Comparison of ENCODE assay signal across 1 cellular context in genomic region chr16:88753600-88753999, GRCh38.
TF ChIP-seq lines count a peak whose summit lies in the region.

No MANE protein-coding gene starts in this region.

TF ChIP-seq in WTC11, 78 proteins besides CTCF, POLR2A, EP300 and RAD21:
- TF ChIP-seq FOXP1 (CRISPR knock-in tag; IDR thresholded peaks at IDR 0.05; ENCODE audit: borderline replicate concordance) (no peak), ZNF232 (CRISPR knock-in tag; IDR thresholded peaks at IDR 0.05) (no peak), NFYB (CRISPR knock-in tag; conservative IDR thresholded peaks at IDR 0.05; ENCODE audit: low read depth) (no peak), USF2 (CRISPR knock-in tag; IDR thresholded peaks at IDR 0.05) (no peak), PRDM15 (CRISPR knock-in tag; IDR thresholded peaks at IDR 0.05) (no peak), NR3C1 (CRISPR knock-in tag; conservative IDR thresholded peaks at IDR 0.05; ENCODE audit: low read depth) (no peak), ETV6 (CRISPR knock-in tag; IDR thresholded peaks at IDR 0.05) (no peak), USF1 (CRISPR knock-in tag; IDR thresholded peaks at IDR 0.05) (no peak), SP1 (CRISPR knock-in tag; conservative IDR thresholded peaks at IDR 0.05) (no peak), ERG (CRISPR knock-in tag; IDR thresholded peaks at IDR 0.05) (no peak)
TF ChIP-seq in WTC11: peak in this region for 0.
